14 cellular contexts compared by ENCODE assay signal in the genomic region with DNA sequence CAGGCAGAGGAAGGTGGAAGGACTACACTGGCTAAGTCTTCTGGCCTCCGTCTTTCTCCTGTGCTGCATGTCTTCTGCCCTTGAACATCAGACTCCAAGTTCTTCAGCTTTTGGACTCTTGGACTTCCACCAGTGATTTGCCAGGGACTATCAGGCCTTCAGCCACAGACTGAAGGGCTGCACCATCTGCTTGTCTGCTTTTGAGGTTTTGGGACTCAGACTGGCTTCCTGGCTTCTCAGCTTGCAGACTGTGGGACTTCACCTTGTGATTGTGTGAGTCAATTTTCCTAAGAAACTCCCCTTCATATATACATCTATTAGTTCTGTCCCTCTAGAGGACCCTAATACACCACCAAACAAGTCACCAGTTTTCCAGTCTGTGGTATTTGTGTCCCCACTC. TPM values are rescaled to one million over a fixed set of nuclear protein-coding genes. Genes with fewer than 3 reads are reported as not detected.
DNase-seq lines count a peak whose midpoint lies in the region; ATAC-seq, FAIRE-seq and TF ChIP-seq lines count a peak whose summit lies in the region.
"Had no signal": no experiment of that assay in that cellular context is flagged by ENCODE, and none has a peak within 500 bp of the region (broad histone marks: within the 10 kb centered on the region; RNA-seq: fewer than 3 reads in every experiment).

No MANE protein-coding gene starts in this region.

- ATAC-seq in body of pancreas, result no peak
- ATAC-seq in omental fat pad (ENCODE audit: low FRiP score), result no peak

- H3K4me3 ChIP-seq in PC-9, result no peak overlapping the region
- no peak overlapping the region for H3K4me3 ChIP-seq in epithelial cell of esophagus (ENCODE audit: low read length)
- no peak overlapping the region for H3K4me3 ChIP-seq in body of pancreas
- H3K4me3 ChIP-seq: GM23248 had no signal

- WGBS in body of pancreas, 2 donors, result 94% methylated on average over 1 of the region's 1 CpG

- no peak for TF ChIP-seq POLR2A in GM12891 (IDR thresholded peaks at IDR 0.05; ENCODE audit: low read depth, low read length)
- no peak for TF ChIP-seq POLR2A in body of pancreas (IDR thresholded peaks at IDR 0.05)

- no peaks in the 10 kb centered on the region for H3K9me2 ChIP-seq in PC-9 (ENCODE audit: insufficient read depth)

- CTCF ChIA-PET in PC-9 (lab: Charles Lee), result no interaction called here

- H3K4me1 ChIP-seq in PC-9 (replicated peaks; ENCODE audit: insufficient read depth) (peaks cover 19% of the 10 kb centered on the region), body of pancreas (no peaks in the 10 kb centered on the region)

- H3K36me3 ChIP-seq in PC-9 (ENCODE audit: low read depth) (no peaks in the 10 kb centered on the region), body of pancreas (replicated peaks in 1 of 2; ENCODE audit: insufficient read depth in 1 of 2, low read depth in 2 of 2) (no peaks in the 10 kb centered on the region)

- no peaks in the 10 kb centered on the region for H4K20me1 ChIP-seq in PC-9 (ENCODE audit: insufficient read depth)

- BruUV-seq in PC-9 (replicated peaks; lab: Mats Ljungman, UMichigan), result no TSS peak

- intact Hi-C loops in PC-9 (cut with micrococcal nuclease; ENCODE audit: unreplicated experiment) (no loop called here), body of pancreas (cut with DNase I) (no loop called here)

- no peak for DNase-seq in GM12891 (ENCODE audit: insufficient read length, low spot score)
- DNase-seq in PC-9, result no peak
- DNase-seq in epithelial cell of esophagus (ENCODE audit: low read depth), result peak; percentile 25
- peak; percentile 57 for DNase-seq in myocyte (ENCODE audit: low read depth)
- DNase-seq in body of pancreas, result no peak
- DNase-seq in HPDE6-E6E7 (ENCODE audit: extremely low spot score), result no peak
- no peak for DNase-seq in omental fat pad (ENCODE audit: low spot score)
- DNase-seq in NCI-H2196 (lab: John Stamatoyannopoulos, UW; ENCODE audit: unreplicated experiment), result no peak
- DNase-seq: AML-193, DMS53, NCI-H187 treated with DMSO at 0.1 percent for 48 hours, NCI-H446 had no signal

- POLR2A ChIA-PET in PC-9 (lab: Charles Lee; ENCODE audit: unreplicated experiment), result no interaction called here

- H3K79me2 ChIP-seq in PC-9 (ENCODE audit: low read depth), result no peaks in the 10 kb centered on the region

- peak overlapping the region; percentile 24; the same call in 1 of the 2 replicates for H3K4me2 ChIP-seq in PC-9

- peak overlapping the region; percentile 75 for H3K27ac ChIP-seq in PC-9
- H3K27ac ChIP-seq in body of pancreas, result no peak overlapping the region
- H3K27ac ChIP-seq: GM23248 had no signal

- peak; percentile 23 for FAIRE-seq in GM12891 (lab: Jason Lieb, UNC)

- H3K9me3 ChIP-seq in PC-9 (ENCODE audit: insufficient read depth, low read depth) (no peaks in the 10 kb centered on the region), body of pancreas (no peaks in the 10 kb centered on the region)

- peaks cover 8% of the 10 kb centered on the region; the same call in 1 of the 2 replicates for H3F3A ChIP-seq in PC-9 (ENCODE audit: insufficient read depth, low read depth)

- no peaks in the 10 kb centered on the region for H3K27me3 ChIP-seq in PC-9 (ENCODE audit: insufficient read depth, low read depth)
- H3K27me3 ChIP-seq in body of pancreas, result no peaks in the 10 kb centered on the region

- no peak overlapping the region for H2AFZ ChIP-seq in PC-9
- H2AFZ ChIP-seq: GM23248 had no signal

- TF ChIP-seq CTCF in PC-9 (conservative IDR thresholded peaks at IDR 0.05), result no peak
- TF ChIP-seq CTCF in epithelial cell of esophagus (IDR thresholded peaks at IDR 0.05; ENCODE audit: insufficient read depth, low read depth, low read length, missing control alignments), result no peak
- TF ChIP-seq CTCF in body of pancreas (IDR thresholded peaks at IDR 0.05), result no peak
- no peak for TF ChIP-seq CTCF in omental fat pad (IDR thresholded peaks at IDR 0.05)

TF ChIP-seq in GM12891, 5 proteins besides CTCF, POLR2A, EP300 and RAD21:
- no peak for TF ChIP-seq TAF1 (IDR thresholded peaks at IDR 0.05; ENCODE audit: low read depth, low read length)
- TF ChIP-seq POLR2AphosphoS5 (IDR thresholded peaks at IDR 0.05; ENCODE audit: low read depth, low read length), result no peak
- TF ChIP-seq SPI1 (IDR thresholded peaks at IDR 0.05; ENCODE audit: low read depth, low read length), result no peak
- TF ChIP-seq POU2F2 (IDR thresholded peaks at IDR 0.05; ENCODE audit: low read depth, low read length), result no peak
- TF ChIP-seq PAX5 (IDR thresholded peaks at IDR 0.05; ENCODE audit: insufficient read depth, low read length, severe bottlenecking), result no peak

RNA-seq across cellular contexts. Expression of a gene that starts 9.7 kb away (rescaled TPM):
- 0.50 TPM for polyA plus RNA-seq in GM12891 (2012; ENCODE audit: low read depth, missing spikeins)
- 0.20 and 0.31 TPM in 2 replicates for total RNA-seq in PC-9 (2021)
- total RNA-seq in myocyte, result not detected in 2 replicates
- 0.26 TPM for polyA plus RNA-seq in myocyte (2012)
- under 1 TPM in 1 of 2 donors, not detected in 1; 0.52 TPM for total RNA-seq in body of pancreas
- 1 to 10 TPM in 1 of 4 donors, under 1 TPM in 2, not detected in 1; 0.32 to 1.5 (median 0.60) TPM for total RNA-seq in omental fat pad
- total RNA-seq: GM23248 had no signal
- polyA plus RNA-seq: CD14-positive monocyte had no signal

Comparison
In these comparisons a context has a peak if more than half of its experiments do, and no peak if none do; other contexts are left out.
1. DNase-seq: peak in epithelial cell of esophagus (single experiment) and myocyte (single experiment); none in GM12891 (single experiment), PC-9 (0 of 2), body of pancreas (0 of 4), HPDE6-E6E7 (single experiment), omental fat pad (single experiment) and NCI-H2196 (single experiment).